ENCODE assay signal across 15 cellular contexts in the genomic region with DNA sequence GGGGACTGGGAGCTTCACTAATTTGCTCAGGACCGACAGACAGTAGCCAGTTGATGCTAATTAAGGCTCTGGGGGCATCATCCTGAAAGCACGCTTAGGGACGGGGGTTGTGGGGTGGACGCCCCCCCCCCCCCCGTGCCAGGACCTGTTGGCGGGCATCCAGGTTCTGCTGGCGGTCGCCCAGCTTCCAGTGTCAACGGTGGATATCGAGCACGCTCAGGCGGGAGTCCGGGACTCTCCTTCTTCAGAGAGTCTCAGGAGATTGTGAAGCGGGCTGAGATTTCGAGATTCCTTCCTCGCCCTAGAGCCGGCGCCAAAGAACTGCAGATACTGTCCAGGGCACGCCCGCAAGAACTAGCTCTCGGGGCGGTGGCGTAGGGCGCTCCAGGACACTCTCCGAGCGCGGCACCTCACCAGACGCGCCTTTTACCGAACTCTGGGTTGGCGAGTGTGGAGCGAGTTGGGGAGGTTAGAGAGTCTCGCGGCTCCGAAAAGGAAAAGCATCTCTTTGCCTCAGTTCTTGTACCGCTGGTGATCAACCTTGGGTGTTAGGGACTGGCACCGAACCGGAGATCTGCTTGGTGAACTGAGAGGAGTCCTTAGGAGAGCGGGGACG. TPM values are rescaled to one million over a fixed set of nuclear protein-coding genes. Genes with fewer than 3 reads are reported as not detected.
DNase-seq lines count a peak whose midpoint lies in the region; ATAC-seq and TF ChIP-seq lines count a peak whose summit lies in the region.
"Had no signal": no experiment of that assay in that cellular context is flagged by ENCODE, and none has a peak within 500 bp of the region (broad histone marks: within the 10 kb centered on the region; RNA-seq: fewer than 3 reads in every experiment).

No MANE protein-coding gene starts in this region.

- peaks cover 98% of the 10 kb centered on the region for H3K27me3 ChIP-seq in iPS-18a (ENCODE audit: control insufficient read depth, insufficient read depth, low read length)
- peaks cover 0 to 98% of the 10 kb centered on the region in 2 donors for H3K27me3 ChIP-seq in tibial artery
- H3K27me3 ChIP-seq: ovary had no signal

- H3K9me3 ChIP-seq in iPS-18a (ENCODE audit: control insufficient read depth, low read depth, low read length) (no peaks in the 10 kb centered on the region), tibial artery (no peaks in the 10 kb centered on the region)
- H3K9me3 ChIP-seq: breast epithelium, ovary had no signal

- H3K36me3 Mint-ChIP-seq in activated CD8-positive, alpha-beta memory T cell treated with anti-CD3 and anti-CD28 coated beads, Interleukin-2, amount 10 ng/mL, durations not matched to agents 7 days and 5 days: peaks cover 3% of the 10 kb centered on the region

- peaks cover 92% of the 10 kb centered on the region for H3K27me3 Mint-ChIP-seq in activated CD8-positive, alpha-beta memory T cell treated with anti-CD3 and anti-CD28 coated beads, Interleukin-2, amount 10 ng/mL, durations not matched to agents 7 days and 5 days

- peaks cover 22% of the 10 kb centered on the region for H3K4me1 ChIP-seq in iPS-18a (ENCODE audit: control insufficient read depth, low read depth, low read length)
- peaks cover 0 to 34% (median 25%) of the 10 kb centered on the region in 4 donors for H3K4me1 ChIP-seq in tibial artery
- H3K4me1 ChIP-seq: breast epithelium had no signal

- H3K36me3 ChIP-seq in iPS-18a (ENCODE audit: control insufficient read depth, low read depth, low read length) (no peaks in the 10 kb centered on the region), tibial artery (no peaks in the 10 kb centered on the region)
- H3K36me3 ChIP-seq: breast epithelium, ovary had no signal

- no peak for TF ChIP-seq CTCF in tibial artery (IDR thresholded peaks at IDR 0.05)

- no peak overlapping the region for H3K9ac ChIP-seq in iPS-18a (ENCODE audit: low read length)

- peak; percentile 54 for DNase-seq in activated CD8-positive, alpha-beta memory T cell treated with anti-CD3 and anti-CD28 coated beads, Interleukin-2, amount 50 U/mL, for 48 hours
- no peak for DNase-seq in activated CD8-positive, alpha-beta memory T cell treated with anti-CD3 and anti-CD28 coated beads, Interleukin-2, amount 10 ng/mL, durations not matched to agents 7 days and 5 days
- DNase-seq in stimulated activated naive CD8-positive, alpha-beta T cell treated with anti-CD3 and anti-CD28 coated beads, Interleukin-15, Interleukin-2, amounts not matched to agents 100 U/mL and 50 U/mL, for 24 hours: peak; percentile 10
- no peak for DNase-seq in tibial artery
- DNase-seq: activated T-cell treated with anti-CD3 and anti-CD28 coated beads for 4 hours; kidney glomerular epithelial cell; ovary; stimulated activated CD4-positive, alpha-beta T cell treated with anti-CD3 and anti-CD28 coated beads, Interleukin-2, amount 100 ng/mL, for 48 hours; substantia nigra had no signal

- no peak overlapping the region for H3K4me3 Mint-ChIP-seq in activated CD8-positive, alpha-beta memory T cell treated with anti-CD3 and anti-CD28 coated beads, Interleukin-2, amount 10 ng/mL, durations not matched to agents 7 days and 5 days

- no peak overlapping the region for H3K27ac ChIP-seq in iPS-18a (ENCODE audit: low read length)
- no peak overlapping the region for H3K27ac ChIP-seq in tibial artery
- H3K27ac ChIP-seq: breast epithelium, ovary had no signal

- no peak overlapping the region for H3K27ac Mint-ChIP-seq in activated CD8-positive, alpha-beta memory T cell treated with anti-CD3 and anti-CD28 coated beads, Interleukin-2, amount 10 ng/mL, durations not matched to agents 7 days and 5 days

- intact Hi-C loops in tibial artery (cut with DNase I; ENCODE audit: low total_unique reads): no loop called here

- H3K9me3 Mint-ChIP-seq in activated CD8-positive, alpha-beta memory T cell treated with anti-CD3 and anti-CD28 coated beads, Interleukin-2, amount 10 ng/mL, durations not matched to agents 7 days and 5 days (ENCODE audit: low read depth): no peaks in the 10 kb centered on the region

- H3K4me1 Mint-ChIP-seq in activated CD8-positive, alpha-beta memory T cell treated with anti-CD3 and anti-CD28 coated beads, Interleukin-2, amount 10 ng/mL, durations not matched to agents 7 days and 5 days: peaks cover 18% of the 10 kb centered on the region

- H3K4me3 ChIP-seq in iPS-18a (ENCODE audit: low read length) (peak overlapping the region; percentile 55), tibial artery (no peak overlapping the region)
- H3K4me3 ChIP-seq: ovary had no signal

- no peak for ATAC-seq in activated CD8-positive, alpha-beta memory T cell treated with anti-CD3 and anti-CD28 coated beads, Interleukin-2, amount 10 ng/mL, durations not matched to agents 7 days and 5 days
- ATAC-seq in SK-N-SH treated with all-trans-retinoic acid at 6 μM for 48 hours: peak; percentile 48
- no peak for ATAC-seq in stimulated activated naive CD8-positive, alpha-beta T cell treated with anti-CD3 and anti-CD28 coated beads, Interleukin-15, Interleukin-2, amounts not matched to agents 100 U/mL and 50 U/mL, for 24 hours
- ATAC-seq in GM18870 (IDR thresholded peaks at IDR 0.05; ENCODE audit: unreplicated experiment): no peak
- no peak for ATAC-seq in HG03469 (IDR thresholded peaks at IDR 0.05; ENCODE audit: unreplicated experiment)

- CTCF ChIA-PET in activated CD8-positive, alpha-beta memory T cell treated with anti-CD3 and anti-CD28 coated beads, Interleukin-2, amount 10 ng/mL, durations not matched to agents 7 days and 5 days (lab: Charles Lee): interaction anchor here (1.4 to 1.9 kb wide), 2 partner anchors 18 to 135 kb away, joined by 5 to 8 read pairs; no protein-coding TSS in a partner anchor

TF ChIP-seq in SK-N-SH treated with all-trans-retinoic acid at 6 μM for 48 hours, 23 proteins besides CTCF, POLR2A, EP300 and RAD21 (continues in another document):
- TF ChIP-seq SNAI2 (CRISPR knock-in tag; IDR thresholded peaks at IDR 0.05): no peak
- no peak for TF ChIP-seq ESRRG (CRISPR knock-in tag; IDR thresholded peaks at IDR 0.05)
- TF ChIP-seq CREB5 (CRISPR knock-in tag; IDR thresholded peaks at IDR 0.05; ENCODE audit: low read depth): no peak
- no peak for TF ChIP-seq BACH2 (CRISPR knock-in tag; IDR thresholded peaks at IDR 0.05; ENCODE audit: borderline replicate concordance)
- TF ChIP-seq RARB (CRISPR knock-in tag; IDR thresholded peaks at IDR 0.05): no peak
- no peak for TF ChIP-seq ZNF8 (CRISPR knock-in tag; IDR thresholded peaks at IDR 0.05)
- TF ChIP-seq TOX (CRISPR knock-in tag; IDR thresholded peaks at IDR 0.05; ENCODE audit: borderline replicate concordance): no peak
- TF ChIP-seq, protein P1, sequence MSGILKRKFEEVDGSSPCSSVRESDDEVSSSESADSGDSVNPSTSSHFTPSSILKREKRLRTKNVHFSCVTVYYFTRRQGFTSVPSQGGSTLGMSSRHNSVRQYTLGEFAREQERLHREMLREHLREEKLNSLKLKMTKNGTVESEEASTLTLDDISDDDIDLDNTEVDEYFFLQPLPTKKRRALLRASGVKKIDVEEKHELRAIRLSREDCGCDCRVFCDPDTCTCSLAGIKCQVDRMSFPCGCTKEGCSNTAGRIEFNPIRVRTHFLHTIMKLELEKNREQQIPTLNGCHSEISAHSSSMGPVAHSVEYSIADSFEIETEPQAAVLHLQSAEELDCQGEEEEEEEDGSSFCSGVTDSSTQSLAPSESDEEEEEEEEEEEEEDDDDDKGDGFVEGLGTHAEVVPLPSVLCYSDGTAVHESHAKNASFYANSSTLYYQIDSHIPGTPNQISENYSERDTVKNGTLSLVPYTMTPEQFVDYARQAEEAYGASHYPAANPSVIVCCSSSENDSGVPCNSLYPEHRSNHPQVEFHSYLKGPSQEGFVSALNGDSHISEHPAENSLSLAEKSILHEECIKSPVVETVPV (CRISPR knock-in tag; IDR thresholded peaks at IDR 0.05): no peak
- TF ChIP-seq ZNF565 (CRISPR knock-in tag; conservative IDR thresholded peaks at IDR 0.05; ENCODE audit: low read depth): no peak
- TF ChIP-seq ZC3H10 (CRISPR knock-in tag; IDR thresholded peaks at IDR 0.05): no peak
- no peak for TF ChIP-seq OSR1 (CRISPR knock-in tag; IDR thresholded peaks at IDR 0.05)

RNA-seq across cellular contexts. Expression of gene RAX, which starts 5.6 kb away (rescaled TPM):
- not detected for total RNA-seq in activated CD8-positive, alpha-beta memory T cell treated with anti-CD3 and anti-CD28 coated beads, Interleukin-2, amount 10 ng/mL, durations not matched to agents 7 days and 5 days
- total RNA-seq: breast epithelium; ovary; T-helper 2 cell treated with Interferon-gamma antibody and Interleukin-4, amounts not matched to agents 100 ng/mL and 5 ng/mL, for 36 hours had no signal

RNA-seq across cellular contexts. Expression of gene GRP, which starts 47.7 kb away (rescaled TPM):
- total RNA-seq in activated CD8-positive, alpha-beta memory T cell treated with anti-CD3 and anti-CD28 coated beads, Interleukin-2, amount 10 ng/mL, durations not matched to agents 7 days and 5 days: not detected
- total RNA-seq: T-helper 2 cell treated with Interferon-gamma antibody and Interleukin-4, amounts not matched to agents 100 ng/mL and 5 ng/mL, for 36 hours had no signal

RNA-seq across cellular contexts. Expression of gene CPLX4, which starts 50.8 kb away (rescaled TPM):
- total RNA-seq in activated CD8-positive, alpha-beta memory T cell treated with anti-CD3 and anti-CD28 coated beads, Interleukin-2, amount 10 ng/mL, durations not matched to agents 7 days and 5 days: not detected
- total RNA-seq: breast epithelium; ovary; T-helper 2 cell treated with Interferon-gamma antibody and Interleukin-4, amounts not matched to agents 100 ng/mL and 5 ng/mL, for 36 hours had no signal

Comparison
In these comparisons a context has a peak if more than half of its experiments do, and no peak if none do; other contexts are left out.
1. DNase-seq: peak in activated CD8-positive, alpha-beta memory T cell treated with anti-CD3 and anti-CD28 coated beads, Interleukin-2, amount 50 U/mL, for 48 hours (single experiment) and stimulated activated naive CD8-positive, alpha-beta T cell treated with anti-CD3 and anti-CD28 coated beads, Interleukin-15, Interleukin-2, amounts not matched to agents 100 U/mL and 50 U/mL, for 24 hours (single experiment); none in activated CD8-positive, alpha-beta memory T cell treated with anti-CD3 and anti-CD28 coated beads, Interleukin-2, amount 10 ng/mL, durations not matched to agents 7 days and 5 days (single experiment) and tibial artery (0 of 2).